ENCODE assay signal across 2 cellular contexts in the genomic region with DNA sequence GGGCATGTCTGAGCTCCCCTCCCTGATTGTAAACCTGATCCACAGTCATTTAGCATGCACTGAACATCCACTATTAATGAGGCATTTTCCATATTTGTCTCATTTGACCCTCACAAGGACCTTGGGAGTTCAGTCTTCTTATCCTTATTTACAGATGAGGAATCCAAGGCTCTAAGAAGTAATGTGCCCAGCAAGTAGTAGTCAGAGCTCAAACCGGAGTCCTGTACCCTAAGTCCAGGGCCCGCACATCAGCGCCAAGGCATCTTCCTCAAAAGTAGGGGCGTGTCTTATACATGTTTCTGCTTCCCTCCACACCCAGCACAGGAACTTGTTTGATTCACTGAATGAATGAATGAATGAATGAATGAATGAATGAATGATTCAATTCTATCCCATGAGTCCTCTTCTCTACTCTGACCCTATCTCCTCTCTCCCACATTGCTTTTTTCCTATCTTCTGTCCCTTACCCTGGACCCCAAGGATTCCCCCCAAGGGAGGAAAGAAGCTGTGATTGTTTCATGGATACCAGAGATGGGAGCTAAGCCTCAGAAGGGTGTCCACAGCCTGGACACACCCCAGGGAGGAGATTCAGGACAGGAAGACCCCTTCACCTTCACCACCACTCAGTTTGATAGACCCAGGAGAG.
TF ChIP-seq lines count a peak whose summit lies in the region.

No MANE protein-coding gene starts in this region.

TF ChIP-seq in SK-N-SH, 30 proteins besides CTCF, POLR2A, EP300 and RAD21:
- TF ChIP-seq FOXM1 (IDR thresholded peaks at IDR 0.05; ENCODE audit: low read depth) (no peak), SIN3A (IDR thresholded peaks at IDR 0.05; ENCODE audit: borderline replicate concordance, low read depth, low read length) (no peak), GABPA (IDR thresholded peaks at IDR 0.05; ENCODE audit: low read depth) (no peak), RCOR1 (IDR thresholded peaks at IDR 0.05; ENCODE audit: low read length) (no peak), TEAD4 (IDR thresholded peaks at IDR 0.05; ENCODE audit: borderline replicate concordance, insufficient read depth) (no peak), CHD2 (IDR thresholded peaks at IDR 0.05; ENCODE audit: low read length, partially characterized antibody) (no peak), MXI1 (IDR thresholded peaks at IDR 0.05; ENCODE audit: low read depth, low read length) (no peak), FOXJ3 (CRISPR knock-in tag; IDR thresholded peaks at IDR 0.05) (no peak), GATA2 (CRISPR knock-in tag; IDR thresholded peaks at IDR 0.05) (no peak), ELF1 (IDR thresholded peaks at IDR 0.05) (no peak), POLR2AphosphoS5 (IDR thresholded peaks at IDR 0.05; ENCODE audit: low read depth, low read length) (no peak), NFIC (IDR thresholded peaks at IDR 0.05; ENCODE audit: borderline replicate concordance) (no peak), MEF2A (IDR thresholded peaks at IDR 0.05; ENCODE audit: borderline replicate concordance, low read depth) (no peak), TCF12 (IDR thresholded peaks at IDR 0.05) (no peak), TAF1 (IDR thresholded peaks at IDR 0.05; ENCODE audit: borderline replicate concordance, low read depth, low read length) (no peak)
- TF ChIP-seq, protein P1, sequence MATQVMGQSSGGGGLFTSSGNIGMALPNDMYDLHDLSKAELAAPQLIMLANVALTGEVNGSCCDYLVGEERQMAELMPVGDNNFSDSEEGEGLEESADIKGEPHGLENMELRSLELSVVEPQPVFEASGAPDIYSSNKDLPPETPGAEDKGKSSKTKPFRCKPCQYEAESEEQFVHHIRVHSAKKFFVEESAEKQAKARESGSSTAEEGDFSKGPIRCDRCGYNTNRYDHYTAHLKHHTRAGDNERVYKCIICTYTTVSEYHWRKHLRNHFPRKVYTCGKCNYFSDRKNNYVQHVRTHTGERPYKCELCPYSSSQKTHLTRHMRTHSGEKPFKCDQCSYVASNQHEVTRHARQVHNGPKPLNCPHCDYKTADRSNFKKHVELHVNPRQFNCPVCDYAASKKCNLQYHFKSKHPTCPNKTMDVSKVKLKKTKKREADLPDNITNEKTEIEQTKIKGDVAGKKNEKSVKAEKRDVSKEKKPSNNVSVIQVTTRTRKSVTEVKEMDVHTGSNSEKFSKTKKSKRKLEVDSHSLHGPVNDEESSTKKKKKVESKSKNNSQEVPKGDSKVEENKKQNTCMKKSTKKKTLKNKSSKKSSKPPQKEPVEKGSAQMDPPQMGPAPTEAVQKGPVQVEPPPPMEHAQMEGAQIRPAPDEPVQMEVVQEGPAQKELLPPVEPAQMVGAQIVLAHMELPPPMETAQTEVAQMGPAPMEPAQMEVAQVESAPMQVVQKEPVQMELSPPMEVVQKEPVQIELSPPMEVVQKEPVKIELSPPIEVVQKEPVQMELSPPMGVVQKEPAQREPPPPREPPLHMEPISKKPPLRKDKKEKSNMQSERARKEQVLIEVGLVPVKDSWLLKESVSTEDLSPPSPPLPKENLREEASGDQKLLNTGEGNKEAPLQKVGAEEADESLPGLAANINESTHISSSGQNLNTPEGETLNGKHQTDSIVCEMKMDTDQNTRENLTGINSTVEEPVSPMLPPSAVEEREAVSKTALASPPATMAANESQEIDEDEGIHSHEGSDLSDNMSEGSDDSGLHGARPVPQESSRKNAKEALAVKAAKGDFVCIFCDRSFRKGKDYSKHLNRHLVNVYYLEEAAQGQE (IDR thresholded peaks at IDR 0.05; ENCODE audit: low read depth, low read length), result no peak
- TF ChIP-seq, protein P2, sequence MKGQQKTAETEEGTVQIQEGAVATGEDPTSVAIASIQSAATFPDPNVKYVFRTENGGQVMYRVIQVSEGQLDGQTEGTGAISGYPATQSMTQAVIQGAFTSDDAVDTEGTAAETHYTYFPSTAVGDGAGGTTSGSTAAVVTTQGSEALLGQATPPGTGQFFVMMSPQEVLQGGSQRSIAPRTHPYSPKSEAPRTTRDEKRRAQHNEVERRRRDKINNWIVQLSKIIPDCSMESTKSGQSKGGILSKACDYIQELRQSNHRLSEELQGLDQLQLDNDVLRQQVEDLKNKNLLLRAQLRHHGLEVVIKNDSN (IDR thresholded peaks at IDR 0.05; ENCODE audit: borderline replicate concordance, low read depth), result no peak
- TF ChIP-seq, protein P3, sequence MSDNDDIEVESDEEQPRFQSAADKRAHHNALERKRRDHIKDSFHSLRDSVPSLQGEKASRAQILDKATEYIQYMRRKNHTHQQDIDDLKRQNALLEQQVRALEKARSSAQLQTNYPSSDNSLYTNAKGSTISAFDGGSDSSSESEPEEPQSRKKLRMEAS (IDR thresholded peaks at IDR 0.05; ENCODE audit: low read depth), result no peak
- TF ChIP-seq, protein P4, sequence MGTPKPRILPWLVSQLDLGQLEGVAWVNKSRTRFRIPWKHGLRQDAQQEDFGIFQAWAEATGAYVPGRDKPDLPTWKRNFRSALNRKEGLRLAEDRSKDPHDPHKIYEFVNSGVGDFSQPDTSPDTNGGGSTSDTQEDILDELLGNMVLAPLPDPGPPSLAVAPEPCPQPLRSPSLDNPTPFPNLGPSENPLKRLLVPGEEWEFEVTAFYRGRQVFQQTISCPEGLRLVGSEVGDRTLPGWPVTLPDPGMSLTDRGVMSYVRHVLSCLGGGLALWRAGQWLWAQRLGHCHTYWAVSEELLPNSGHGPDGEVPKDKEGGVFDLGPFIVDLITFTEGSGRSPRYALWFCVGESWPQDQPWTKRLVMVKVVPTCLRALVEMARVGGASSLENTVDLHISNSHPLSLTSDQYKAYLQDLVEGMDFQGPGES (IDR thresholded peaks at IDR 0.05; ENCODE audit: low read depth, low read length), result no peak

TF ChIP-seq in SK-N-SH treated with all-trans-retinoic acid at 6 μM for 48 hours, 23 proteins besides CTCF, POLR2A, EP300 and RAD21:
- TF ChIP-seq, protein P5, sequence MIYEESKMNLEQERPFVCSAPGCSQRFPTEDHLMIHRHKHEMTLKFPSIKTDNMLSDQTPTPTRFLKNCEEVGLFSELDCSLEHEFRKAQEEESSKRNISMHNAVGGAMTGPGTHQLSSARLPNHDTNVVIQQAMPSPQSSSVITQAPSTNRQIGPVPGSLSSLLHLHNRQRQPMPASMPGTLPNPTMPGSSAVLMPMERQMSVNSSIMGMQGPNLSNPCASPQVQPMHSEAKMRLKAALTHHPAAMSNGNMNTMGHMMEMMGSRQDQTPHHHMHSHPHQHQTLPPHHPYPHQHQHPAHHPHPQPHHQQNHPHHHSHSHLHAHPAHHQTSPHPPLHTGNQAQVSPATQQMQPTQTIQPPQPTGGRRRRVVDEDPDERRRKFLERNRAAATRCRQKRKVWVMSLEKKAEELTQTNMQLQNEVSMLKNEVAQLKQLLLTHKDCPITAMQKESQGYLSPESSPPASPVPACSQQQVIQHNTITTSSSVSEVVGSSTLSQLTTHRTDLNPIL (CRISPR knock-in tag; IDR thresholded peaks at IDR 0.05; ENCODE audit: low read depth), result no peak
- TF ChIP-seq PPARA (CRISPR knock-in tag; IDR thresholded peaks at IDR 0.05; ENCODE audit: borderline replicate concordance) (no peak), ISL1 (CRISPR knock-in tag; IDR thresholded peaks at IDR 0.05) (no peak), ZNF70 (CRISPR knock-in tag; IDR thresholded peaks at IDR 0.05) (no peak), ZFP30 (CRISPR knock-in tag; IDR thresholded peaks at IDR 0.05) (no peak), ZC3H10 (CRISPR knock-in tag; IDR thresholded peaks at IDR 0.05) (no peak), OSR1 (CRISPR knock-in tag; IDR thresholded peaks at IDR 0.05) (no peak), ESRRG (CRISPR knock-in tag; IDR thresholded peaks at IDR 0.05) (no peak)
- TF ChIP-seq, protein P6, sequence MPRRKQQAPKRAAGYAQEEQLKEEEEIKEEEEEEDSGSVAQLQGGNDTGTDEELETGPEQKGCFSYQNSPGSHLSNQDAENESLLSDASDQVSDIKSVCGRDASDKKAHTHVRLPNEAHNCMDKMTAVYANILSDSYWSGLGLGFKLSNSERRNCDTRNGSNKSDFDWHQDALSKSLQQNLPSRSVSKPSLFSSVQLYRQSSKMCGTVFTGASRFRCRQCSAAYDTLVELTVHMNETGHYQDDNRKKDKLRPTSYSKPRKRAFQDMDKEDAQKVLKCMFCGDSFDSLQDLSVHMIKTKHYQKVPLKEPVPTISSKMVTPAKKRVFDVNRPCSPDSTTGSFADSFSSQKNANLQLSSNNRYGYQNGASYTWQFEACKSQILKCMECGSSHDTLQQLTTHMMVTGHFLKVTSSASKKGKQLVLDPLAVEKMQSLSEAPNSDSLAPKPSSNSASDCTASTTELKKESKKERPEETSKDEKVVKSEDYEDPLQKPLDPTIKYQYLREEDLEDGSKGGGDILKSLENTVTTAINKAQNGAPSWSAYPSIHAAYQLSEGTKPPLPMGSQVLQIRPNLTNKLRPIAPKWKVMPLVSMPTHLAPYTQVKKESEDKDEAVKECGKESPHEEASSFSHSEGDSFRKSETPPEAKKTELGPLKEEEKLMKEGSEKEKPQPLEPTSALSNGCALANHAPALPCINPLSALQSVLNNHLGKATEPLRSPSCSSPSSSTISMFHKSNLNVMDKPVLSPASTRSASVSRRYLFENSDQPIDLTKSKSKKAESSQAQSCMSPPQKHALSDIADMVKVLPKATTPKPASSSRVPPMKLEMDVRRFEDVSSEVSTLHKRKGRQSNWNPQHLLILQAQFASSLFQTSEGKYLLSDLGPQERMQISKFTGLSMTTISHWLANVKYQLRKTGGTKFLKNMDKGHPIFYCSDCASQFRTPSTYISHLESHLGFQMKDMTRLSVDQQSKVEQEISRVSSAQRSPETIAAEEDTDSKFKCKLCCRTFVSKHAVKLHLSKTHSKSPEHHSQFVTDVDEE (CRISPR knock-in tag; IDR thresholded peaks at IDR 0.05), result no peak
- TF ChIP-seq, protein P7, sequence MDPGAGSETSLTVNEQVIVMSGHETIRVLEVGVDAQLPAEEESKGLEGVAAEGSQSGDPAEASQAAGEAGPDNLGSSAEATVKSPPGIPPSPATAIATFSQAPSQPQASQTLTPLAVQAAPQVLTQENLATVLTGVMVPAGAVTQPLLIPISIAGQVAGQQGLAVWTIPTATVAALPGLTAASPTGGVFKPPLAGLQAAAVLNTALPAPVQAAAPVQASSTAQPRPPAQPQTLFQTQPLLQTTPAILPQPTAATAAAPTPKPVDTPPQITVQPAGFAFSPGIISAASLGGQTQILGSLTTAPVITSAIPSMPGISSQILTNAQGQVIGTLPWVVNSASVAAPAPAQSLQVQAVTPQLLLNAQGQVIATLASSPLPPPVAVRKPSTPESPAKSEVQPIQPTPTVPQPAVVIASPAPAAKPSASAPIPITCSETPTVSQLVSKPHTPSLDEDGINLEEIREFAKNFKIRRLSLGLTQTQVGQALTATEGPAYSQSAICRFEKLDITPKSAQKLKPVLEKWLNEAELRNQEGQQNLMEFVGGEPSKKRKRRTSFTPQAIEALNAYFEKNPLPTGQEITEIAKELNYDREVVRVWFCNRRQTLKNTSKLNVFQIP (CRISPR knock-in tag; IDR thresholded peaks at IDR 0.05; ENCODE audit: borderline replicate concordance, low read depth), result no peak
